Comparison of ENCODE assay signal across 2 cellular contexts in genomic region chr13:27057817-27058216, GRCh38.
TF ChIP-seq lines count a peak whose summit lies in the region.

No MANE protein-coding gene starts in this region.

TF ChIP-seq in GM23338, 12 proteins besides CTCF, POLR2A, EP300 and RAD21 (continued from another document):
- TF ChIP-seq REST (IDR thresholded peaks at IDR 0.05; ENCODE audit: unreplicated experiment) (no peak), EZH2 (IDR thresholded peaks at IDR 0.05; ENCODE audit: low read depth, unreplicated experiment) (no peak), NANOG (IDR thresholded peaks at IDR 0.05; ENCODE audit: borderline replicate concordance) (no peak), ZNF114 (CRISPR knock-in tag; IDR thresholded peaks at IDR 0.05) (no peak), EZH2phosphoT487 (IDR thresholded peaks at IDR 0.05; ENCODE audit: unreplicated experiment) (no peak), ZNF331 (CRISPR knock-in tag; IDR thresholded peaks at IDR 0.05; ENCODE audit: low read depth) (no peak), STAT1 (IDR thresholded peaks at IDR 0.05; ENCODE audit: unreplicated experiment) (no peak), ZNF462 (CRISPR knock-in tag; IDR thresholded peaks at IDR 0.05) (no peak), ETS1 (IDR thresholded peaks at IDR 0.05) (no peak), CREB1 (CRISPR knock-in tag; IDR thresholded peaks at IDR 0.05; ENCODE audit: low read depth) (no peak), JUNB (IDR thresholded peaks at IDR 0.05; ENCODE audit: unreplicated experiment) (no peak)

TF ChIP-seq in H1, 55 proteins besides CTCF, POLR2A, EP300 and RAD21 (continued from another document):
- TF ChIP-seq RBBP5 (IDR thresholded peaks at IDR 0.05; ENCODE audit: borderline replicate concordance, low read depth, low read length) (no peak), SIX5 (IDR thresholded peaks at IDR 0.05; ENCODE audit: low read depth, low read length) (no peak), JUND (IDR thresholded peaks at IDR 0.05; ENCODE audit: low read length) (no peak), MAX (IDR thresholded peaks at IDR 0.05) (no peak), BCL11A (IDR thresholded peaks at IDR 0.05; ENCODE audit: low read depth in 2 of 2, low read length in 2 of 2) (no peak), HDAC2 (IDR thresholded peaks at IDR 0.05; ENCODE audit: borderline replicate concordance in 1 of 2, low read depth in 2 of 2, low read length in 2 of 2) (no peak), CHD2 (IDR thresholded peaks at IDR 0.05; ENCODE audit: low read length) (no peak), MAFK (IDR thresholded peaks at IDR 0.05; ENCODE audit: low read depth, low read length) (no peak), POLR2AphosphoS5 (IDR thresholded peaks at IDR 0.05; ENCODE audit: low read depth, low read length) (no peak), SUZ12 (IDR thresholded peaks at IDR 0.05; ENCODE audit: low read length) (no peak), SIRT6 (IDR thresholded peaks at IDR 0.05; ENCODE audit: low read length) (no peak), NANOG (IDR thresholded peaks at IDR 0.05; ENCODE audit: insufficient read depth, low read depth, low read length, poor library complexity, severe bottlenecking) (no peak), TCF12 (IDR thresholded peaks at IDR 0.05; ENCODE audit: low read depth, low read length) (no peak)
- TF ChIP-seq, protein P1, sequence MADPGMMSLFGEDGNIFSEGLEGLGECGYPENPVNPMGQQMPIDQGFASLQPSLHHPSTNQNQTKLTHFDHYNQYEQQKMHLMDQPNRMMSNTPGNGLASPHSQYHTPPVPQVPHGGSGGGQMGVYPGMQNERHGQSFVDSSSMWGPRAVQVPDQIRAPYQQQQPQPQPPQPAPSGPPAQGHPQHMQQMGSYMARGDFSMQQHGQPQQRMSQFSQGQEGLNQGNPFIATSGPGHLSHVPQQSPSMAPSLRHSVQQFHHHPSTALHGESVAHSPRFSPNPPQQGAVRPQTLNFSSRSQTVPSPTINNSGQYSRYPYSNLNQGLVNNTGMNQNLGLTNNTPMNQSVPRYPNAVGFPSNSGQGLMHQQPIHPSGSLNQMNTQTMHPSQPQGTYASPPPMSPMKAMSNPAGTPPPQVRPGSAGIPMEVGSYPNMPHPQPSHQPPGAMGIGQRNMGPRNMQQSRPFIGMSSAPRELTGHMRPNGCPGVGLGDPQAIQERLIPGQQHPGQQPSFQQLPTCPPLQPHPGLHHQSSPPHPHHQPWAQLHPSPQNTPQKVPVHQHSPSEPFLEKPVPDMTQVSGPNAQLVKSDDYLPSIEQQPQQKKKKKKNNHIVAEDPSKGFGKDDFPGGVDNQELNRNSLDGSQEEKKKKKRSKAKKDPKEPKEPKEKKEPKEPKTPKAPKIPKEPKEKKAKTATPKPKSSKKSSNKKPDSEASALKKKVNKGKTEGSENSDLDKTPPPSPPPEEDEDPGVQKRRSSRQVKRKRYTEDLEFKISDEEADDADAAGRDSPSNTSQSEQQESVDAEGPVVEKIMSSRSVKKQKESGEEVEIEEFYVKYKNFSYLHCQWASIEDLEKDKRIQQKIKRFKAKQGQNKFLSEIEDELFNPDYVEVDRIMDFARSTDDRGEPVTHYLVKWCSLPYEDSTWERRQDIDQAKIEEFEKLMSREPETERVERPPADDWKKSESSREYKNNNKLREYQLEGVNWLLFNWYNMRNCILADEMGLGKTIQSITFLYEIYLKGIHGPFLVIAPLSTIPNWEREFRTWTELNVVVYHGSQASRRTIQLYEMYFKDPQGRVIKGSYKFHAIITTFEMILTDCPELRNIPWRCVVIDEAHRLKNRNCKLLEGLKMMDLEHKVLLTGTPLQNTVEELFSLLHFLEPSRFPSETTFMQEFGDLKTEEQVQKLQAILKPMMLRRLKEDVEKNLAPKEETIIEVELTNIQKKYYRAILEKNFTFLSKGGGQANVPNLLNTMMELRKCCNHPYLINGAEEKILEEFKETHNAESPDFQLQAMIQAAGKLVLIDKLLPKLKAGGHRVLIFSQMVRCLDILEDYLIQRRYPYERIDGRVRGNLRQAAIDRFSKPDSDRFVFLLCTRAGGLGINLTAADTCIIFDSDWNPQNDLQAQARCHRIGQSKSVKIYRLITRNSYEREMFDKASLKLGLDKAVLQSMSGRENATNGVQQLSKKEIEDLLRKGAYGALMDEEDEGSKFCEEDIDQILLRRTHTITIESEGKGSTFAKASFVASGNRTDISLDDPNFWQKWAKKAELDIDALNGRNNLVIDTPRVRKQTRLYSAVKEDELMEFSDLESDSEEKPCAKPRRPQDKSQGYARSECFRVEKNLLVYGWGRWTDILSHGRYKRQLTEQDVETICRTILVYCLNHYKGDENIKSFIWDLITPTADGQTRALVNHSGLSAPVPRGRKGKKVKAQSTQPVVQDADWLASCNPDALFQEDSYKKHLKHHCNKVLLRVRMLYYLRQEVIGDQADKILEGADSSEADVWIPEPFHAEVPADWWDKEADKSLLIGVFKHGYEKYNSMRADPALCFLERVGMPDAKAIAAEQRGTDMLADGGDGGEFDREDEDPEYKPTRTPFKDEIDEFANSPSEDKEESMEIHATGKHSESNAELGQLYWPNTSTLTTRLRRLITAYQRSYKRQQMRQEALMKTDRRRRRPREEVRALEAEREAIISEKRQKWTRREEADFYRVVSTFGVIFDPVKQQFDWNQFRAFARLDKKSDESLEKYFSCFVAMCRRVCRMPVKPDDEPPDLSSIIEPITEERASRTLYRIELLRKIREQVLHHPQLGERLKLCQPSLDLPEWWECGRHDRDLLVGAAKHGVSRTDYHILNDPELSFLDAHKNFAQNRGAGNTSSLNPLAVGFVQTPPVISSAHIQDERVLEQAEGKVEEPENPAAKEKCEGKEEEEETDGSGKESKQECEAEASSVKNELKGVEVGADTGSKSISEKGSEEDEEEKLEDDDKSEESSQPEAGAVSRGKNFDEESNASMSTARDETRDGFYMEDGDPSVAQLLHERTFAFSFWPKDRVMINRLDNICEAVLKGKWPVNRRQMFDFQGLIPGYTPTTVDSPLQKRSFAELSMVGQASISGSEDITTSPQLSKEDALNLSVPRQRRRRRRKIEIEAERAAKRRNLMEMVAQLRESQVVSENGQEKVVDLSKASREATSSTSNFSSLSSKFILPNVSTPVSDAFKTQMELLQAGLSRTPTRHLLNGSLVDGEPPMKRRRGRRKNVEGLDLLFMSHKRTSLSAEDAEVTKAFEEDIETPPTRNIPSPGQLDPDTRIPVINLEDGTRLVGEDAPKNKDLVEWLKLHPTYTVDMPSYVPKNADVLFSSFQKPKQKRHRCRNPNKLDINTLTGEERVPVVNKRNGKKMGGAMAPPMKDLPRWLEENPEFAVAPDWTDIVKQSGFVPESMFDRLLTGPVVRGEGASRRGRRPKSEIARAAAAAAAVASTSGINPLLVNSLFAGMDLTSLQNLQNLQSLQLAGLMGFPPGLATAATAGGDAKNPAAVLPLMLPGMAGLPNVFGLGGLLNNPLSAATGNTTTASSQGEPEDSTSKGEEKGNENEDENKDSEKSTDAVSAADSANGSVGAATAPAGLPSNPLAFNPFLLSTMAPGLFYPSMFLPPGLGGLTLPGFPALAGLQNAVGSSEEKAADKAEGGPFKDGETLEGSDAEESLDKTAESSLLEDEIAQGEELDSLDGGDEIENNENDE (IDR thresholded peaks at IDR 0.05; ENCODE audit: insufficient replicate concordance, low read length): no peak
- TF ChIP-seq, protein P2, sequence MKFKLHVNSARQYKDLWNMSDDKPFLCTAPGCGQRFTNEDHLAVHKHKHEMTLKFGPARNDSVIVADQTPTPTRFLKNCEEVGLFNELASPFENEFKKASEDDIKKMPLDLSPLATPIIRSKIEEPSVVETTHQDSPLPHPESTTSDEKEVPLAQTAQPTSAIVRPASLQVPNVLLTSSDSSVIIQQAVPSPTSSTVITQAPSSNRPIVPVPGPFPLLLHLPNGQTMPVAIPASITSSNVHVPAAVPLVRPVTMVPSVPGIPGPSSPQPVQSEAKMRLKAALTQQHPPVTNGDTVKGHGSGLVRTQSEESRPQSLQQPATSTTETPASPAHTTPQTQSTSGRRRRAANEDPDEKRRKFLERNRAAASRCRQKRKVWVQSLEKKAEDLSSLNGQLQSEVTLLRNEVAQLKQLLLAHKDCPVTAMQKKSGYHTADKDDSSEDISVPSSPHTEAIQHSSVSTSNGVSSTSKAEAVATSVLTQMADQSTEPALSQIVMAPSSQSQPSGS (IDR thresholded peaks at IDR 0.05; ENCODE audit: low read length): no peak
